8 cellular contexts compared by ENCODE assay signal in the genomic region with DNA sequence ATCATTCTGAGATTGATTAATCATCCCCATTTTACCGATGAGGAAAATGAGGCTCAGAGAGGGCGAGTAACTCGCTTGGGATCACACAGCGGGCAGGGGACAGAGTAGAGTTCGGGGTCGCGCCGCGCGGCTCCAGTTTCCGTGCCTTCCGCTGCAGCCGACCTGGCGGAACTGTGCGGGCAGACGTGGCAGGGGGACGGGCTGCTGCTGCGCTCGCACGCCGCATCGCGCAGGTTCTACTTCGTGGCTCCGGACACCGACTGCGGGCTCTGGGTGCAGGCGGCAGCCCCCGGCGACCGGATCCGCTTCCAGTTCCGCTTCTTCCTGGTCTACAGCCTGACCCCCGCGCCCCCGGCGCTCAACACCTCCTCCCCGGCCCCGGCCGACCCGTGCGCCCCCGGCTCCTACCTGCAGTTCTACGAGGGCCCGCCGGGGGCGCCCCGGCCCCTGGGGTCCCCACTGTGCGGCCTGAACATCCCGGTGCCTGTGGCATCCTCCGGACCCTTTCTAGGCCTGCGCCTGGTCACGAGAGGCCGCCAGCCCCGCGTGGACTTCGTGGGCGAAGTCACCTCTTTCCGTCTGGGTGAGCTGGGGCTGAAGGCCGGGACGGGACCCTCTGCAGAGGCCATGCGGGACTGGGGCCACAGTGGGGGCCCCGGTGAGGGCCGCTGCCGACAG. TPM values are rescaled to one million over a fixed set of nuclear protein-coding genes. Genes with fewer than 3 reads are reported as not detected.
DNase-seq lines count a peak whose midpoint lies in the region; ATAC-seq and TF ChIP-seq lines count a peak whose summit lies in the region.

No MANE protein-coding gene starts in this region.

- H3K9ac ChIP-seq in neural cell (ENCODE audit: low read length): no peak overlapping the region

- DNase-seq in activated CD4-positive, alpha-beta T cell treated with anti-CD3 and anti-CD28 coated beads, Interleukin-2, amount 10 ng/mL, durations not matched to agents 24 days and 14 days: peak; percentile 71
- DNase-seq in HT-29 (ENCODE audit: low spot score): no peak

- H3K4me3 ChIP-seq in esophagus (ENCODE audit: low read depth in 1 of 2, low read length in 2 of 2): peak overlapping the region; percentile 17 to 27
- peak overlapping the region; percentile 35 for H3K4me3 ChIP-seq in neural cell (ENCODE audit: low read length)

- H3K27me3 ChIP-seq in esophagus (ENCODE audit: control insufficient read depth in 1 of 2, insufficient read depth in 2 of 2, low read length in 2 of 2) (no peaks in the 10 kb centered on the region), neural cell (ENCODE audit: insufficient read depth, low read depth, low read length) (peaks cover 7% of the 10 kb centered on the region)

- no peaks in the 10 kb centered on the region for H3K36me3 Mint-ChIP-seq in activated CD4-positive, alpha-beta T cell treated with anti-CD3 and anti-CD28 coated beads, Interleukin-2, amount 10 ng/mL, durations not matched to agents 24 days and 14 days (ENCODE audit: low read depth)

- H3K9me3 ChIP-seq in esophagus (ENCODE audit: control insufficient read depth in 2 of 2, insufficient read depth in 1 of 2, low read depth in 1 of 2, low read length in 1 of 2) (no peaks in the 10 kb centered on the region), neural cell (ENCODE audit: low read length) (no peaks in the 10 kb centered on the region)

- no peaks in the 10 kb centered on the region for H3K36me3 ChIP-seq in esophagus (ENCODE audit: control insufficient read depth in 2 of 2, insufficient read depth in 2 of 2, low read length in 1 of 2)
- no peaks in the 10 kb centered on the region for H3K36me3 ChIP-seq in neural cell (ENCODE audit: insufficient read depth, low read length)

- peaks cover 5% of the 10 kb centered on the region in 2 donors for H3K4me1 ChIP-seq in esophagus (ENCODE audit: control insufficient read depth in 2 of 2, insufficient read depth in 2 of 2, low read length in 1 of 2)

- H3K4me1 Mint-ChIP-seq in activated CD4-positive, alpha-beta T cell treated with anti-CD3 and anti-CD28 coated beads, Interleukin-2, amount 10 ng/mL, durations not matched to agents 24 days and 14 days: peaks cover 6% of the 10 kb centered on the region

- no peaks in the 10 kb centered on the region for H3K9me3 Mint-ChIP-seq in activated CD4-positive, alpha-beta T cell treated with anti-CD3 and anti-CD28 coated beads, Interleukin-2, amount 10 ng/mL, durations not matched to agents 24 days and 14 days

- no peaks in the 10 kb centered on the region for H3K79me2 ChIP-seq in neural cell (replicated peaks; ENCODE audit: insufficient read depth, low read length)

- H3K27ac ChIP-seq in esophagus (ENCODE audit: low read depth in 2 of 2, low read length in 1 of 2) (no peak overlapping the region), neural cell (ENCODE audit: low read length) (no peak overlapping the region)

- H3K4me2 ChIP-seq in neural cell (ENCODE audit: low read length): no peak overlapping the region

- H3K27me3 Mint-ChIP-seq in activated CD4-positive, alpha-beta T cell treated with anti-CD3 and anti-CD28 coated beads, Interleukin-2, amount 10 ng/mL, durations not matched to agents 24 days and 14 days: peaks cover 15% of the 10 kb centered on the region

- no peaks in the 10 kb centered on the region for H3F3A ChIP-seq in neural cell (ENCODE audit: insufficient read depth, low read length, poor library complexity, severe bottlenecking)

- no peak for TF ChIP-seq RAD21 in neural cell (conservative IDR thresholded peaks at IDR 0.05)

- no peak for TF ChIP-seq EP300 in neural cell (conservative IDR thresholded peaks at IDR 0.05; ENCODE audit: poor library complexity, severe bottlenecking)

- ATAC-seq in GM21423 (IDR thresholded peaks at IDR 0.05; ENCODE audit: unreplicated experiment) (peak; percentile 59), HG03439 (IDR thresholded peaks at IDR 0.05; ENCODE audit: unreplicated experiment) (no peak), GM21825 (IDR thresholded peaks at IDR 0.05; ENCODE audit: unreplicated experiment) (no peak), GM18858 (IDR thresholded peaks at IDR 0.05; ENCODE audit: unreplicated experiment) (no peak)

- no peaks in the 10 kb centered on the region for H3K9me2 ChIP-seq in neural cell (ENCODE audit: insufficient read depth, low read length)

- peak; percentile 23 for TF ChIP-seq CTCF in neural cell (IDR thresholded peaks at IDR 0.05; ENCODE audit: poor library complexity, severe bottlenecking)

- peak overlapping the region; percentile 49 for H3K4me3 Mint-ChIP-seq in activated CD4-positive, alpha-beta T cell treated with anti-CD3 and anti-CD28 coated beads, Interleukin-2, amount 10 ng/mL, durations not matched to agents 24 days and 14 days

- intact Hi-C loops in activated CD4-positive, alpha-beta T cell treated with anti-CD3 and anti-CD28 coated beads, Interleukin-2, amount 10 ng/mL, durations not matched to agents 24 days and 14 days (cut with micrococcal nuclease): no loop called here

- H2AFZ ChIP-seq in neural cell (ENCODE audit: low read depth, low read length): no peak overlapping the region

- WGBS in esophagus, 2 donors: 14 to 17% methylated on average over 50 to 65 of the region's 65 CpGs

- no peak overlapping the region for H3K27ac Mint-ChIP-seq in activated CD4-positive, alpha-beta T cell treated with anti-CD3 and anti-CD28 coated beads, Interleukin-2, amount 10 ng/mL, durations not matched to agents 24 days and 14 days

- no peaks in the 10 kb centered on the region for H4K20me1 ChIP-seq in neural cell (ENCODE audit: insufficient read depth)

TF ChIP-seq in neural cell, 6 proteins besides CTCF, POLR2A, EP300 and RAD21:
- no peak for TF ChIP-seq TAF1 (IDR thresholded peaks at IDR 0.05; ENCODE audit: low read depth)
- no peak for TF ChIP-seq EZH2 (IDR thresholded peaks at IDR 0.05; ENCODE audit: borderline replicate concordance, insufficient read depth, low read length, poor library complexity, severe bottlenecking)
- TF ChIP-seq, protein P1, sequence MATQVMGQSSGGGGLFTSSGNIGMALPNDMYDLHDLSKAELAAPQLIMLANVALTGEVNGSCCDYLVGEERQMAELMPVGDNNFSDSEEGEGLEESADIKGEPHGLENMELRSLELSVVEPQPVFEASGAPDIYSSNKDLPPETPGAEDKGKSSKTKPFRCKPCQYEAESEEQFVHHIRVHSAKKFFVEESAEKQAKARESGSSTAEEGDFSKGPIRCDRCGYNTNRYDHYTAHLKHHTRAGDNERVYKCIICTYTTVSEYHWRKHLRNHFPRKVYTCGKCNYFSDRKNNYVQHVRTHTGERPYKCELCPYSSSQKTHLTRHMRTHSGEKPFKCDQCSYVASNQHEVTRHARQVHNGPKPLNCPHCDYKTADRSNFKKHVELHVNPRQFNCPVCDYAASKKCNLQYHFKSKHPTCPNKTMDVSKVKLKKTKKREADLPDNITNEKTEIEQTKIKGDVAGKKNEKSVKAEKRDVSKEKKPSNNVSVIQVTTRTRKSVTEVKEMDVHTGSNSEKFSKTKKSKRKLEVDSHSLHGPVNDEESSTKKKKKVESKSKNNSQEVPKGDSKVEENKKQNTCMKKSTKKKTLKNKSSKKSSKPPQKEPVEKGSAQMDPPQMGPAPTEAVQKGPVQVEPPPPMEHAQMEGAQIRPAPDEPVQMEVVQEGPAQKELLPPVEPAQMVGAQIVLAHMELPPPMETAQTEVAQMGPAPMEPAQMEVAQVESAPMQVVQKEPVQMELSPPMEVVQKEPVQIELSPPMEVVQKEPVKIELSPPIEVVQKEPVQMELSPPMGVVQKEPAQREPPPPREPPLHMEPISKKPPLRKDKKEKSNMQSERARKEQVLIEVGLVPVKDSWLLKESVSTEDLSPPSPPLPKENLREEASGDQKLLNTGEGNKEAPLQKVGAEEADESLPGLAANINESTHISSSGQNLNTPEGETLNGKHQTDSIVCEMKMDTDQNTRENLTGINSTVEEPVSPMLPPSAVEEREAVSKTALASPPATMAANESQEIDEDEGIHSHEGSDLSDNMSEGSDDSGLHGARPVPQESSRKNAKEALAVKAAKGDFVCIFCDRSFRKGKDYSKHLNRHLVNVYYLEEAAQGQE (IDR thresholded peaks at IDR 0.05; ENCODE audit: borderline replicate concordance): no peak
- no peak for TF ChIP-seq MXI1 (conservative IDR thresholded peaks at IDR 0.05; ENCODE audit: poor library complexity, severe bottlenecking)
- TF ChIP-seq SMC3 (conservative IDR thresholded peaks at IDR 0.05; ENCODE audit: poor library complexity): no peak
- no peak for TF ChIP-seq POLR2AphosphoS5 (IDR thresholded peaks at IDR 0.05)

RNA-seq across cellular contexts. Expression of a gene that starts 2.3 kb away (rescaled TPM):
- 0.05 TPM in 1 of 2 replicates, not detected in the other for total RNA-seq in activated CD4-positive, alpha-beta T cell treated with anti-CD3 and anti-CD28 coated beads, Interleukin-2, amount 10 ng/mL, durations not matched to agents 24 days and 14 days
- polyA plus RNA-seq in esophagus: under 1 TPM; 0.45 to 0.98 TPM
- polyA plus RNA-seq in neural cell: not detected in 2 replicates
- polyA minus RNA-seq in neural cell: not detected in 2 replicates
- 0.16 and 0.56 TPM in 2 replicates for total RNA-seq in HT-29 (2014; rRNA removed; shearing (Covaris generic))

RNA-seq across cellular contexts. Expression of a gene that starts 31.4 kb away (rescaled TPM):
- 92.0 and 92.7 TPM in 2 replicates for total RNA-seq in activated CD4-positive, alpha-beta T cell treated with anti-CD3 and anti-CD28 coated beads, Interleukin-2, amount 10 ng/mL, durations not matched to agents 24 days and 14 days
- polyA plus RNA-seq in esophagus (10 to 100 TPM; 14.4 to 18.4 TPM), neural cell (57.5 and 67.2 TPM in 2 replicates)
- 91.3 and 91.7 TPM in 2 replicates for polyA minus RNA-seq in neural cell
- 19.4 and 19.5 TPM in 2 replicates for total RNA-seq in HT-29 (2014; rRNA removed; shearing (Covaris generic))
